Comparison of ENCODE assay signal across 8 cellular contexts in the genomic region with DNA sequence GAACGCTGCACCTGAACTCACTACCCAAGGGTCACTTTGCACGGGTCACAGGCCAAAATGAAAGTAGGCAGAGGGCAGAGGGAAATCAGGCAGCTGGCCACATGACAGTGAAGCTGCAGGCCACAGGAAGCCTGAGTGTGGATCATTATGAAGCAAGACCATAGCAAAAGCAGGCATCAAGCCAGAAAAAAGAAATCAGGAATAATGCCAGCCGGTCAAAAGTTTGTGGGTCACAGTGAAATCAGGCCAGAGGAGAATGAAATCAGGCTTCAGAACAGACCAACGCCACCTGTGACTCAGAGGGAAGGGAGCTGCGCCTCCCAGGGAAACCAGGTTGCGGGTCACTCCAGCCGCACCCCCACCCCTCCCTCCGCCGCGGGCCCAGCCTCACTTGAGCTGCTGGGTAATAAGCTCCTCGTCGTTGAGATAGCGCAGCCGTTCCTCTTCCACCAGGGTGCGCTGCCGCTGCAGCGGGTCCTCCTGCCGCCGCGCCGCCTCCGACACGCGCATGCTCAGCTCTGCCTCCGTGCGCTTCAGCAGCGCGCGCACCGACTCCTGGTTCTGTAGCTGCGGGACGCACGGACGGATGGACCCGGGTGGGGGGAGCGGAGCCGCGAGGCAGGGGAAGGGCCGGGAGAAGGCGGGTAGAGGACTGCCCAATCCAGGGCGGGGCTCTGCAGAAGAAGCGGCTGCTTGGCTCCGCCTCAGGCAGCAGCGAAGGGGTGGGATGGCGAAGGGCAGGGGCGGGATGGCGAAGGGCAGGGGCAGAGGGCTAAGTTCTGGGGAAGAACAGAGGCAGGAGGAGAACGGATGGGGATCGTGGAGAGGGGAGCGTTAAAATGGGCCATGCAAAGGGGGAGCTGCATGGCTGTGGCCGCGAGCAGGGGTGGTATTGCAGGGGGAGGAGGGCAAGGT. TPM values are rescaled to one million over a fixed set of nuclear protein-coding genes. Genes with fewer than 3 reads are reported as not detected.
DNase-seq lines count a peak whose midpoint lies in the region; ATAC-seq and TF ChIP-seq lines count a peak whose summit lies in the region.

No MANE protein-coding gene starts in this region.

- TF ChIP-seq CTCF in ascending aorta (IDR thresholded peaks at IDR 0.05) (peak; percentile 86 to 92 (median 90)), prostate gland (IDR thresholded peaks at IDR 0.05) (peak; percentile 53 to 99 (median 94)), upper lobe of right lung (IDR thresholded peaks at IDR 0.05) (peak; percentile 92)

- H3K4me3 Mint-ChIP-seq in T-helper 2 cell treated with Interferon-gamma antibody and Interleukin-4, amounts not matched to agents 5 μg/mL and 100 μg/mL, for 36 hours: peak overlapping the region; percentile 89

- peaks cover 57% of the 10 kb centered on the region for H3K27me3 Mint-ChIP-seq in T-helper 2 cell treated with Interferon-gamma antibody and Interleukin-4, amounts not matched to agents 5 μg/mL and 100 μg/mL, for 36 hours (ENCODE audit: low read depth)

- H3K27ac Mint-ChIP-seq in T-helper 2 cell treated with Interferon-gamma antibody and Interleukin-4, amounts not matched to agents 5 μg/mL and 100 μg/mL, for 36 hours: peak overlapping the region; percentile 45

- intact Hi-C loops in ascending aorta (cut with DNase I) (loop anchor here (1.0 kb wide), 2 partner anchors 26 to 109 kb away; no protein-coding TSS in a partner anchor), right cardiac atrium (cut with DNase I) (loop anchor here in 3 of 4 donors (5.0 to 10.0 kb wide), 2 partner anchors 107 to 109 kb away; no protein-coding TSS in a partner anchor), prostate gland (cut with DNase I) (loop anchor here (2.0 kb wide), 1 partner anchor 111 kb away; no protein-coding TSS in a partner anchor), upper lobe of right lung (cut with DNase I) (no loop called here)

- ATAC-seq in HG02798 (IDR thresholded peaks at IDR 0.05; ENCODE audit: poor library complexity, unreplicated experiment) (peak; percentile 78), right cardiac atrium (peak; percentile 89 to 93), upper lobe of right lung (peak; percentile 93)

- no peak overlapping the region for H3K27ac ChIP-seq in ascending aorta
- no peak overlapping the region for H3K27ac ChIP-seq in right cardiac atrium (ENCODE audit: low read length)
- H3K27ac ChIP-seq in prostate gland: peak overlapping the region; percentile 46 to 59
- H3K27ac ChIP-seq in upper lobe of right lung: peak overlapping the region; percentile 58

- TF ChIP-seq POLR2A in prostate gland (IDR thresholded peaks at IDR 0.05): peak; percentile 86

- peaks cover 39% of the 10 kb centered on the region for H3K27me3 ChIP-seq in ascending aorta
- no peaks in the 10 kb centered on the region for H3K27me3 ChIP-seq in right cardiac atrium (ENCODE audit: control insufficient read depth, insufficient read depth)
- H3K27me3 ChIP-seq in prostate gland (replicated peaks; ENCODE audit: insufficient read depth): no peaks in the 10 kb centered on the region
- H3K27me3 ChIP-seq in upper lobe of right lung: peaks cover 37% of the 10 kb centered on the region

- no peaks in the 10 kb centered on the region for H3K9me3 Mint-ChIP-seq in T-helper 2 cell treated with Interferon-gamma antibody and Interleukin-4, amounts not matched to agents 5 μg/mL and 100 μg/mL, for 36 hours

- no peaks in the 10 kb centered on the region for H3K36me3 ChIP-seq in ascending aorta
- no peaks in the 10 kb centered on the region for H3K36me3 ChIP-seq in prostate gland
- H3K36me3 ChIP-seq in upper lobe of right lung: no peaks in the 10 kb centered on the region

- H3K4me1 Mint-ChIP-seq in T-helper 2 cell treated with Interferon-gamma antibody and Interleukin-4, amounts not matched to agents 5 μg/mL and 100 μg/mL, for 36 hours (ENCODE audit: low read depth): peaks cover 12% of the 10 kb centered on the region

- 2% methylated on average over 52 of the region's 52 CpGs for WGBS in right cardiac atrium
- WGBS in prostate gland: 4% methylated on average over 52 of the region's 52 CpGs

- DNase-seq in GM03348 (ENCODE audit: low spot score): peak; percentile 98
- DNase-seq in NCI-H187 treated with DMSO at 0.1 percent for 48 hours (lab: John Stamatoyannopoulos, UW): peak; percentile 75
- DNase-seq in T-helper 2 cell treated with Interferon-gamma antibody and Interleukin-4, amounts not matched to agents 5 μg/mL and 100 μg/mL, for 36 hours (ENCODE audit: low spot score): peak; percentile 90
- peak; percentile 67 to 93 for DNase-seq in ascending aorta (ENCODE audit: low spot score in 2 of 2)
- peak; percentile 92 to 97 (median 96) for DNase-seq in right cardiac atrium
- DNase-seq in prostate gland (ENCODE audit: low spot score): peak; percentile 92
- DNase-seq in upper lobe of right lung: peak; percentile 97

- H3K4me1 ChIP-seq in ascending aorta (peaks cover 7 to 14% of the 10 kb centered on the region in 2 donors), right cardiac atrium (ENCODE audit: control insufficient read depth, insufficient read depth, low read length) (peaks cover 4% of the 10 kb centered on the region), prostate gland (replicated peaks) (peaks cover 10% of the 10 kb centered on the region), upper lobe of right lung (peaks cover 31% of the 10 kb centered on the region)

- H3K9me3 ChIP-seq in ascending aorta: no peaks in the 10 kb centered on the region
- no peaks in the 10 kb centered on the region for H3K9me3 ChIP-seq in right cardiac atrium (ENCODE audit: control insufficient read depth, low read length)
- no peaks in the 10 kb centered on the region for H3K9me3 ChIP-seq in prostate gland
- no peaks in the 10 kb centered on the region for H3K9me3 ChIP-seq in upper lobe of right lung

- no peaks in the 10 kb centered on the region for H3K36me3 Mint-ChIP-seq in T-helper 2 cell treated with Interferon-gamma antibody and Interleukin-4, amounts not matched to agents 5 μg/mL and 100 μg/mL, for 36 hours (ENCODE audit: low read depth)

- H3K4me3 ChIP-seq in ascending aorta (peak overlapping the region; percentile 35 to 58), right cardiac atrium (ENCODE audit: low read length) (peak overlapping the region; percentile 43), prostate gland (peak overlapping the region; percentile 16 to 28), upper lobe of right lung (peak overlapping the region; percentile 46)

RNA-seq across cellular contexts. Expression of gene SRCIN1, which starts 47.7 kb away (rescaled TPM):
- total RNA-seq in ascending aorta (not detected), right cardiac atrium (1 to 10 TPM in 3 of 4 donors, under 1 TPM in 1; 0.89 to 4.8 (median 3.0) TPM), prostate gland (1 to 10 TPM; 2.4 to 4.8 TPM), upper lobe of right lung (2.1 TPM)
- 2.6 TPM for polyA plus RNA-seq in right cardiac atrium

Comparison
In these comparisons a context has a peak if more than half of its experiments do, and no peak if none do; other contexts are left out.
1. H3K27ac ChIP-seq: peak in prostate gland (2 of 2) and upper lobe of right lung (single experiment); none in ascending aorta (0 of 2) and right cardiac atrium (single experiment).
2. Peak in every context shown above with its lines, with median percentiles within 50 percentile points of each other: DNase-seq, ATAC-seq, H3K4me3 ChIP-seq and CTCF ChIP-seq.